8 cellular contexts compared by ENCODE assay signal in genomic region chr6:56091159-56091869, GRCh38.
DNase-seq lines count a peak whose midpoint lies in the region; ATAC-seq and TF ChIP-seq lines count a peak whose summit lies in the region.

No MANE protein-coding gene starts in this region.

- H3K4me1 ChIP-seq in breast epithelium (no peaks in the 10 kb centered on the region), Karpas-422 (ENCODE audit: low read length) (no peaks in the 10 kb centered on the region)

- H3K27ac ChIP-seq in breast epithelium (peak overlapping the region; percentile 66 to 92), Karpas-422 (ENCODE audit: low read length) (no peak overlapping the region)

- no peak overlapping the region for H2AFZ ChIP-seq in Karpas-422 (ENCODE audit: low read length)

- H3K9me3 ChIP-seq in breast epithelium (peaks cover 11 to 20% of the 10 kb centered on the region in 2 donors), Karpas-422 (ENCODE audit: low read length) (no peaks in the 10 kb centered on the region)

- POLR2A ChIA-PET in BJ (lab: Charles Lee): interaction anchor here (0.6 kb wide), 1 partner anchor 502 kb away, joined by 3 read pairs; no protein-coding TSS in a partner anchor

- no peaks in the 10 kb centered on the region for H4K20me1 ChIP-seq in Karpas-422 (ENCODE audit: insufficient read depth, low read depth, low read length)

- H3K36me3 ChIP-seq in BJ (ENCODE audit: control insufficient read depth, insufficient read depth, low read length) (no peaks in the 10 kb centered on the region), breast epithelium (no peaks in the 10 kb centered on the region), Karpas-422 (ENCODE audit: insufficient read depth, low read length) (no peaks in the 10 kb centered on the region)

- CTCF ChIA-PET in BJ (lab: Yijun Ruan, JAX): no interaction called here

- H3K4me3 ChIP-seq in BJ (ENCODE audit: low read depth, low read length) (no peak overlapping the region), breast epithelium (peak overlapping the region in 1 of 3 donors; percentile 5), Karpas-422 (ENCODE audit: low read length) (no peak overlapping the region)

- intact Hi-C loops in breast epithelium (cut with DNase I; ENCODE audit: low total_unique reads): no loop called here

- no peak overlapping the region for H3K4me2 ChIP-seq in Karpas-422 (ENCODE audit: low read depth, low read length, poor library complexity, severe bottlenecking)

- no peak for TF ChIP-seq POLR2A in breast epithelium (IDR thresholded peaks at IDR 0.05)

- H3K9me2 ChIP-seq in Karpas-422 (replicated peaks; ENCODE audit: insufficient read depth, low read length): no peaks in the 10 kb centered on the region

- TF ChIP-seq CTCF in BJ (IDR thresholded peaks at IDR 0.05; ENCODE audit: insufficient read depth, low read depth, low read length) (no peak), breast epithelium (IDR thresholded peaks at IDR 0.05) (no peak)

- no peak for ATAC-seq in HG02852 (IDR thresholded peaks at IDR 0.05; ENCODE audit: unreplicated experiment)
- ATAC-seq in HG02885 (IDR thresholded peaks at IDR 0.05; ENCODE audit: poor library complexity, unreplicated experiment): no peak
- no peak for ATAC-seq in GM21390 (IDR thresholded peaks at IDR 0.05; ENCODE audit: unreplicated experiment)

- H3K79me2 ChIP-seq in Karpas-422 (ENCODE audit: low read length): no peaks in the 10 kb centered on the region

- H3K9ac ChIP-seq in Karpas-422 (ENCODE audit: low read length): no peak overlapping the region

- DNase-seq in BJ (ENCODE audit: low read depth) (peak; percentile 66), M059J (ENCODE audit: low read depth) (peak; percentile 93), breast epithelium (ENCODE audit: low spot score in 2 of 2) (no peak), medulla oblongata (ENCODE audit: extremely low spot score) (peak; percentile 5), Karpas-422 (no peak)

- H3K27me3 ChIP-seq in BJ (ENCODE audit: control insufficient read depth, insufficient read depth, low read length): no peaks in the 10 kb centered on the region
- H3K27me3 ChIP-seq in breast epithelium: no peaks in the 10 kb centered on the region
- H3K27me3 ChIP-seq in Karpas-422 (ENCODE audit: low read length): no peaks in the 10 kb centered on the region

Comparison
In these comparisons a context has a peak if more than half of its experiments do, and no peak if none do; other contexts are left out.
1. DNase-seq: peak in BJ (single experiment), M059J (single experiment) and medulla oblongata (single experiment); none in breast epithelium (0 of 2) and Karpas-422 (single experiment).